In the genomic region with DNA sequence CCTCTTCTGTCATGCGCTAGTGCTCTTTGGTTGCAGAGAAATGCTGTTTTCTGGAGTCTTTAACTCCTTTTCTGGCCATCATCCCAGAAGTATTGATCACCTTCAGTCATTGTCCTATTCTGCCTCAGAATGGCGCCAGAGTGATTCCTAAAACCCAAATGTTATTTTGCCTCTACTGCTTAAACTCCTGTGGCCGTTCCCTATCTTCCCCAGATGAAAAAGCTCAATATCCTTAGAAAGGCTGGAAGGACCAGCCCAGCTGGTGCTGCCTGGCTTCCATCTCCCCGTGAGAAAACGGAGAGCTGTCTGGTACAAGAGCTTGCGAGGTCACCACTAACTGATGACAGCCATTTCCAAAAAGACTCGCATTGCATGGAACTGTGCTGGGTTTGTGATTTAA, we compare ENCODE assay signal across 12 cellular contexts.
DNase-seq lines count a peak whose midpoint lies in the region; ATAC-seq, FAIRE-seq and TF ChIP-seq lines count a peak whose summit lies in the region.
"Had no signal": no experiment of that assay in that cellular context is flagged by ENCODE, and none has a peak within 500 bp of the region (broad histone marks: within the 10 kb centered on the region; RNA-seq: fewer than 3 reads in every experiment).

No MANE protein-coding gene starts in this region.

- no peak overlapping the region for H2BK20ac ChIP-seq in H9 (ENCODE audit: low read depth, low read length, poor library complexity, severe bottlenecking)

- H2BK120ac ChIP-seq in H9 (ENCODE audit: low read depth, low read length, poor library complexity, severe bottlenecking): no peak overlapping the region

- H3K27me3 ChIP-seq in H9 (ENCODE audit: insufficient read depth, low read length) (no peaks in the 10 kb centered on the region; the same call in 1 of the 2 replicates), HepG2 (ENCODE audit: control insufficient read depth in 1 of 2, insufficient read depth in 2 of 2, low read length in 2 of 2) (peaks cover 2% of the 10 kb centered on the region in 2 experiments; a peak in 1 of 5 replicates), sigmoid colon (no peaks in the 10 kb centered on the region)

- no peak overlapping the region; a peak in 1 of 7 replicates for H3K27ac Mint-ChIP-seq in H9

- H3K9me3 ChIP-seq in H9 (ENCODE audit: control insufficient read depth, low read depth, low read length): no peaks in the 10 kb centered on the region
- no peaks in the 10 kb centered on the region for H3K9me3 ChIP-seq in HepG2 (ENCODE audit: low read length)
- H3K9me3 ChIP-seq in sigmoid colon: no peaks in the 10 kb centered on the region

- peaks cover 0 to 2% of the 10 kb centered on the region in 2 experiments; a peak in 2 of 5 replicates for H3K9me3 Mint-ChIP-seq in H9

- peaks cover 9 to 10% of the 10 kb centered on the region in 2 experiments for H3K4me1 Mint-ChIP-seq in H9

- no peak for TF ChIP-seq RAD21 in HepG2 (CRISPR knock-in tag; IDR thresholded peaks at IDR 0.05)

- H4K91ac ChIP-seq in H9 (ENCODE audit: insufficient read length, low read depth, low read length): no peak overlapping the region

- no peak overlapping the region for H3K4me3 Mint-ChIP-seq in H9

- H4K8ac ChIP-seq in H9 (replicated peaks; ENCODE audit: insufficient read length, low read depth, low read length): no peak overlapping the region

- no peaks in the 10 kb centered on the region for H3K27me3 Mint-ChIP-seq in H9 (ENCODE audit: low read depth)

- H3K36me3 Mint-ChIP-seq in H9 (ENCODE audit: insufficient read depth in 1 of 3, low read depth in 3 of 3): no peaks in the 10 kb centered on the region

- H4K20me1 ChIP-seq in H9 (ENCODE audit: control insufficient read depth, insufficient read depth, insufficient read length) (no peaks in the 10 kb centered on the region), HepG2 (ENCODE audit: insufficient read depth, low read length) (no peaks in the 10 kb centered on the region)

- WGBS in H9 (ENCODE audit: extremely low coverage, insufficient read length, low lambda C conversion rate): no CpG with 5 or more reads among the region's 7 CpGs
- 48% methylated on average over 7 of the region's 7 CpGs for WGBS in HepG2 (ENCODE audit: low lambda C conversion rate)
- 61 to 68% methylated on average over 7 of the region's 7 CpGs for WGBS in sigmoid colon, 2 donors

- POLR2A ChIA-PET in HepG2 (lab: Yijun Ruan, JAX): no interaction called here

- H3K4me2 ChIP-seq in H9 (ENCODE audit: insufficient read depth, insufficient read length, low read length) (no peak overlapping the region), HepG2 (ENCODE audit: low read depth, low read length) (no peak overlapping the region)

- H2BK12ac ChIP-seq in H9 (ENCODE audit: insufficient read length, low read depth, low read length): no peak overlapping the region

- no peaks in the 10 kb centered on the region for H3K79me2 ChIP-seq in H9 (ENCODE audit: insufficient read depth, low read length)
- no peaks in the 10 kb centered on the region for H3K79me2 ChIP-seq in HepG2 (ENCODE audit: insufficient read depth, low read length)

- no peak overlapping the region for H2BK5ac ChIP-seq in H9 (ENCODE audit: insufficient read length, low read length)

- DNase-seq in H9 (no peak), HepG2 (ENCODE audit: low spot score) (no peak), EL (no peak), sigmoid colon (no peak), DMS 273 treated with DMSO at 0.1 percent for 48 hours (lab: John Stamatoyannopoulos, UW) (no peak)
- DNase-seq: kidney glomerular epithelial cell; occipital lobe; stimulated activated CD4-positive, alpha-beta T cell treated with anti-CD3 and anti-CD28 coated beads, Interleukin-1b, Interleukin-23, amount 100 ng/mL, for 48 hours had no signal

- H3K4me3 ChIP-seq in HepG2 (replicated peaks in 1 of 3; ENCODE audit: insufficient read depth in 1 of 3, low read depth in 2 of 3, low read length in 3 of 3) (no peak overlapping the region), sigmoid colon (no peak overlapping the region)

- peak; percentile 54; the same call in 2 of the 3 replicates for TF ChIP-seq CTCF in H9 (conservative IDR thresholded peaks at IDR 0.05)
- 0 out of 2 replicates have a peak, but pooled peaks have one; percentile 13 for TF ChIP-seq CTCF in HepG2 (CRISPR knock-in tag; IDR thresholded peaks at IDR 0.05)
- TF ChIP-seq CTCF in sigmoid colon (IDR thresholded peaks at IDR 0.05): no peak

- no peaks in the 10 kb centered on the region for H3K79me1 ChIP-seq in H9 (ENCODE audit: insufficient read depth, low read depth, low read length, poor library complexity, severe bottlenecking)

- no peak overlapping the region for H3T11ph ChIP-seq in H9 (ENCODE audit: low read length)

- H3K9ac ChIP-seq in H9 (ENCODE audit: extremely low read depth, insufficient read length, low read length) (no peak overlapping the region), HepG2 (ENCODE audit: insufficient read depth, low read depth, low read length) (no peak overlapping the region)

- intact Hi-C loops in HepG2 (cut with micrococcal nuclease; ENCODE audit: unreplicated experiment) (no loop called here), sigmoid colon (cut with DNase I) (no loop called here)

- H3K18ac ChIP-seq in H9 (ENCODE audit: insufficient read length, low read depth, low read length): no peak overlapping the region

- H3K36me3 ChIP-seq in HepG2 (replicated peaks in 1 of 2; ENCODE audit: control insufficient read depth in 1 of 2, insufficient read depth in 2 of 2, low read length in 2 of 2) (no peaks in the 10 kb centered on the region), sigmoid colon (no peaks in the 10 kb centered on the region)

- TF ChIP-seq EP300 in HepG2 (IDR thresholded peaks at IDR 0.05; ENCODE audit: low read depth in 2 of 2, low read length in 2 of 2) (no peak), HepG2 (CRISPR knock-in tag; IDR thresholded peaks at IDR 0.05; ENCODE audit: borderline replicate concordance) (no peak), sigmoid colon (IDR thresholded peaks at IDR 0.05) (no peak)

- BruUV-seq in HepG2 (replicated peaks; lab: Mats Ljungman, UMichigan): no TSS peak

- H3K23ac ChIP-seq in H9 (ENCODE audit: insufficient read length, low read depth, low read length): no peak overlapping the region

- FAIRE-seq in HepG2 (lab: Jason Lieb, UNC): no peak
- FAIRE-seq: bronchial epithelial cell had no signal

- H2AFZ ChIP-seq in H9 (ENCODE audit: low read length) (no peak overlapping the region), HepG2 (ENCODE audit: low read length) (no peak overlapping the region)

- no peak overlapping the region for H2BK15ac ChIP-seq in H9 (ENCODE audit: low read depth, low read length)

- H3K27ac ChIP-seq in H9 (ENCODE audit: insufficient read length, low read depth, low read length) (no peak overlapping the region), HepG2 (ENCODE audit: extremely low read length, insufficient read depth, low read length) (no peak overlapping the region), sigmoid colon (no peak overlapping the region)

- TF ChIP-seq POLR2A in HepG2 (IDR thresholded peaks at IDR 0.05; ENCODE audit: insufficient read depth in 1 of 2, low read depth in 2 of 2, low read length in 2 of 2) (no peak), sigmoid colon (IDR thresholded peaks at IDR 0.05) (no peak)

- peak; percentile 12 for ATAC-seq in GM19328 (IDR thresholded peaks at IDR 0.05; ENCODE audit: unreplicated experiment)
- peak; percentile 30 for ATAC-seq in HG03432 (IDR thresholded peaks at IDR 0.05; ENCODE audit: unreplicated experiment)
- ATAC-seq in HepG2: no peak
- ATAC-seq: esophagus mucosa had no signal

- CTCF ChIA-PET in HepG2 (lab: Yijun Ruan, JAX; ENCODE audit: low intra/inter-chr PET ratio, low total read pairs): no interaction called here

- H3K14ac ChIP-seq in H9 (ENCODE audit: insufficient read depth, low read length): no peak overlapping the region

- H3K4ac ChIP-seq in H9 (ENCODE audit: low read depth, low read length): no peak overlapping the region

- in situ Hi-C loops in HepG2 (cut with HindIII; ENCODE audit: extremely low pct_ligation_motif_present, low pct_unique_long_range_greater_than_20kb): no loop called here

- no peaks in the 10 kb centered on the region for H3K23me2 ChIP-seq in H9 (ENCODE audit: insufficient read length, low read depth, low read length, poor library complexity, severe bottlenecking)

- H3K4me1 ChIP-seq in H9 (ENCODE audit: insufficient read depth, low read length) (no peaks in the 10 kb centered on the region), HepG2 (ENCODE audit: insufficient read depth, low read length) (no peaks in the 10 kb centered on the region), sigmoid colon (peaks cover 0 to 7% (median 6%) of the 10 kb centered on the region in 4 donors)

- H2AK5ac ChIP-seq in H9 (ENCODE audit: insufficient read length, low read length): no peak overlapping the region

- H4K5ac ChIP-seq in H9 (ENCODE audit: insufficient read length, low read depth, low read length): no peak overlapping the region

- no peak overlapping the region for H3K56ac ChIP-seq in H9 (ENCODE audit: insufficient read length, low read depth, low read length)

TF ChIP-seq in HepG2, 621 proteins besides CTCF, POLR2A, EP300 and RAD21:
- 0 out of 2 replicates have a peak, but pooled peaks have one; percentile 2 for TF ChIP-seq STAG1 (CRISPR knock-in tag; IDR thresholded peaks at IDR 0.05)
- TF ChIP-seq ATF1 (CRISPR knock-in tag; IDR thresholded peaks at IDR 0.05): no peak

Comparison
In these comparisons a context has a peak if more than half of its experiments do, and no peak if none do; other contexts are left out.
1. CTCF ChIP-seq: peak in H9 (single experiment) and HepG2 (single experiment); none in sigmoid colon (0 of 4).